Comparison of ENCODE assay signal across 1 cellular context in the genomic region with DNA sequence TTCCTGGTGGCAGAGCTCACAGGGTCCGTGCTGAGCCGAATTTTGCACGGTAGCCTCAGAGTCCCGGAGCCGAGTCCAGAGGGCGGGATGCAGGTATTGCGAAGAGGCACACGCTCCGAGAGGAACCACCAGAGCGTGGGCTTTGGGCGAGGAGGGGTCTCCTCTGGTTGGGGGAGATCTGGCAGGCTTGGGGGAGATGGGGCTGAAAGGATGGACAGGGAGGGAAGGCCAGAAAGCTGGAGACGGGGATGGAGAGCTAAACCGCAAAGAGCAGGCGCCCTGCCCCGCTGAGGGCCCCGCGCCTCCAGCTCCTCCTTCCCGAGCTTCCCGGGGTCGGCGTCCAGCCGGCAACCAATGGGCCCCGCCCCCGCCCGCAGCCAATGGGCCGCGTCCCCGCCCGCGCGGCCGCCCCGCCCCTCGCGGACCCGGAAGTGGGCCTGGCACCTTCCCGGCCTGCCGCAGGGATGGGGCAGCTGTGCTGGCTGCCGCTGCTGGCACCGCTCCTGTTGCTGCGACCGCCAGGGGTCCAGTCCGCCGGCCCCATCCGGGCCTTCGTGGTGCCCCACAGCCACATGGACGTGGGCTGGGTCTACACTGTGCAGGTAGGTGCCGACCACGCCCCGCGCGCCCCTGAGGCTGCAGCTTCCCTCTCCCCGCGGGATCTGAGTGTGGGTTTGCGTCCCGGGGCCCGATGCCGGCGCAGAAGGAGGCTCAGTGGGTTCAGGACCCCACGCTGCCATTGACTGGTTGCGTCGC.
TF ChIP-seq lines count a peak whose summit lies in the region.

MAN2B2 (plus strand) TSS at position 443 of the 756 bp plus-strand sequence; CDS start at position 465, 22 bp downstream.

TF ChIP-seq in HepG2, 621 proteins besides CTCF, POLR2A, EP300 and RAD21 (continued from another document and continues in another):
- TF ChIP-seq ZNF276 (CRISPR knock-in tag; IDR thresholded peaks at IDR 0.05; ENCODE audit: low read depth): no peak
- TF ChIP-seq KDM5A (IDR thresholded peaks at IDR 0.05; ENCODE audit: borderline replicate concordance, low read length): no peak
- TF ChIP-seq STAT6 (CRISPR knock-in tag; IDR thresholded peaks at IDR 0.05; ENCODE audit: borderline replicate concordance): no peak
- TF ChIP-seq, protein P1, sequence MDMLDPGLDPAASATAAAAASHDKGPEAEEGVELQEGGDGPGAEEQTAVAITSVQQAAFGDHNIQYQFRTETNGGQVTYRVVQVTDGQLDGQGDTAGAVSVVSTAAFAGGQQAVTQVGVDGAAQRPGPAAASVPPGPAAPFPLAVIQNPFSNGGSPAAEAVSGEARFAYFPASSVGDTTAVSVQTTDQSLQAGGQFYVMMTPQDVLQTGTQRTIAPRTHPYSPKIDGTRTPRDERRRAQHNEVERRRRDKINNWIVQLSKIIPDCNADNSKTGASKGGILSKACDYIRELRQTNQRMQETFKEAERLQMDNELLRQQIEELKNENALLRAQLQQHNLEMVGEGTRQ (IDR thresholded peaks at IDR 0.05; ENCODE audit: low read depth, low read length): no peak
- TF ChIP-seq, protein P1 (CRISPR knock-in tag; IDR thresholded peaks at IDR 0.05; ENCODE audit: borderline replicate concordance): no peak
- TF ChIP-seq FOSL1 (CRISPR knock-in tag; IDR thresholded peaks at IDR 0.05; ENCODE audit: borderline replicate concordance): no peak
- TF ChIP-seq ZGPAT (CRISPR knock-in tag; IDR thresholded peaks at IDR 0.05): peak; percentile 41; the same call in 1 of the 2 replicates
- TF ChIP-seq PAWR (CRISPR knock-in tag; IDR thresholded peaks at IDR 0.05; ENCODE audit: borderline replicate concordance): no peak
- TF ChIP-seq NFE2 (CRISPR knock-in tag; IDR thresholded peaks at IDR 0.05): no peak
- TF ChIP-seq, protein P2, sequence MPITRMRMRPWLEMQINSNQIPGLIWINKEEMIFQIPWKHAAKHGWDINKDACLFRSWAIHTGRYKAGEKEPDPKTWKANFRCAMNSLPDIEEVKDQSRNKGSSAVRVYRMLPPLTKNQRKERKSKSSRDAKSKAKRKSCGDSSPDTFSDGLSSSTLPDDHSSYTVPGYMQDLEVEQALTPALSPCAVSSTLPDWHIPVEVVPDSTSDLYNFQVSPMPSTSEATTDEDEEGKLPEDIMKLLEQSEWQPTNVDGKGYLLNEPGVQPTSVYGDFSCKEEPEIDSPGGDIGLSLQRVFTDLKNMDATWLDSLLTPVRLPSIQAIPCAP (CRISPR knock-in tag; IDR thresholded peaks at IDR 0.05; ENCODE audit: low read depth): no peak
- TF ChIP-seq, protein P3, sequence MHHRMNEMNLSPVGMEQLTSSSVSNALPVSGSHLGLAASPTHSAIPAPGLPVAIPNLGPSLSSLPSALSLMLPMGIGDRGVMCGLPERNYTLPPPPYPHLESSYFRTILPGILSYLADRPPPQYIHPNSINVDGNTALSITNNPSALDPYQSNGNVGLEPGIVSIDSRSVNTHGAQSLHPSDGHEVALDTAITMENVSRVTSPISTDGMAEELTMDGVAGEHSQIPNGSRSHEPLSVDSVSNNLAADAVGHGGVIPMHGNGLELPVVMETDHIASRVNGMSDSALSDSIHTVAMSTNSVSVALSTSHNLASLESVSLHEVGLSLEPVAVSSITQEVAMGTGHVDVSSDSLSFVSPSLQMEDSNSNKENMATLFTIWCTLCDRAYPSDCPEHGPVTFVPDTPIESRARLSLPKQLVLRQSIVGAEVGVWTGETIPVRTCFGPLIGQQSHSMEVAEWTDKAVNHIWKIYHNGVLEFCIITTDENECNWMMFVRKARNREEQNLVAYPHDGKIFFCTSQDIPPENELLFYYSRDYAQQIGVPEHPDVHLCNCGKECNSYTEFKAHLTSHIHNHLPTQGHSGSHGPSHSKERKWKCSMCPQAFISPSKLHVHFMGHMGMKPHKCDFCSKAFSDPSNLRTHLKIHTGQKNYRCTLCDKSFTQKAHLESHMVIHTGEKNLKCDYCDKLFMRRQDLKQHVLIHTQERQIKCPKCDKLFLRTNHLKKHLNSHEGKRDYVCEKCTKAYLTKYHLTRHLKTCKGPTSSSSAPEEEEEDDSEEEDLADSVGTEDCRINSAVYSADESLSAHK (CRISPR knock-in tag; IDR thresholded peaks at IDR 0.05; ENCODE audit: borderline replicate concordance): no peak
- TF ChIP-seq ATF4 (CRISPR knock-in tag; IDR thresholded peaks at IDR 0.05): no peak
- no peak for TF ChIP-seq ZNF841 (CRISPR knock-in tag; IDR thresholded peaks at IDR 0.05; ENCODE audit: borderline replicate concordance)
- 0 out of 2 replicates have a peak, but pooled peaks have one; percentile 39 for TF ChIP-seq ZNF331 (CRISPR knock-in tag; IDR thresholded peaks at IDR 0.05)
- TF ChIP-seq MBNL3 (CRISPR knock-in tag; conservative IDR thresholded peaks at IDR 0.05): no peak
- peak; percentile 30; the same call in 1 of the 2 replicates for TF ChIP-seq TMF1 (CRISPR knock-in tag; IDR thresholded peaks at IDR 0.05; ENCODE audit: low read depth)
- no peak for TF ChIP-seq ZNF256 (CRISPR knock-in tag; conservative IDR thresholded peaks at IDR 0.05)
- TF ChIP-seq, protein P4, sequence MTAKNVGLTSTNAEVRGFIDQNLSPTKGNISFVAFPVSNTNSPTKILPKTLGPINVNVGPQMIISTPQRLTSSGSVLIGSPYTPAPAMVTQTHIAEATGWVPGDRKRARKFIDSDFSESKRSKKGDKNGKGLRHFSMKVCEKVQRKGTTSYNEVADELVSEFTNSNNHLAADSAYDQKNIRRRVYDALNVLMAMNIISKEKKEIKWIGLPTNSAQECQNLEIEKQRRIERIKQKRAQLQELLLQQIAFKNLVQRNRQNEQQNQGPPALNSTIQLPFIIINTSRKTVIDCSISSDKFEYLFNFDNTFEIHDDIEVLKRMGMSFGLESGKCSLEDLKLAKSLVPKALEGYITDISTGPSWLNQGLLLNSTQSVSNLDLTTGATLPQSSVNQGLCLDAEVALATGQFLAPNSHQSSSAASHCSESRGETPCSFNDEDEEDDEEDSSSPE (CRISPR knock-in tag; IDR thresholded peaks at IDR 0.05): peak; percentile 68; the same call in 1 of the 2 replicates
- no peak for TF ChIP-seq MLLT10 (CRISPR knock-in tag; IDR thresholded peaks at IDR 0.05)
- no peak for TF ChIP-seq DNMT1 (CRISPR knock-in tag; IDR thresholded peaks at IDR 0.05)
- TF ChIP-seq ZBTB20 (CRISPR knock-in tag; IDR thresholded peaks at IDR 0.05; ENCODE audit: borderline replicate concordance, low read depth): no peak
- TF ChIP-seq, protein P5, sequence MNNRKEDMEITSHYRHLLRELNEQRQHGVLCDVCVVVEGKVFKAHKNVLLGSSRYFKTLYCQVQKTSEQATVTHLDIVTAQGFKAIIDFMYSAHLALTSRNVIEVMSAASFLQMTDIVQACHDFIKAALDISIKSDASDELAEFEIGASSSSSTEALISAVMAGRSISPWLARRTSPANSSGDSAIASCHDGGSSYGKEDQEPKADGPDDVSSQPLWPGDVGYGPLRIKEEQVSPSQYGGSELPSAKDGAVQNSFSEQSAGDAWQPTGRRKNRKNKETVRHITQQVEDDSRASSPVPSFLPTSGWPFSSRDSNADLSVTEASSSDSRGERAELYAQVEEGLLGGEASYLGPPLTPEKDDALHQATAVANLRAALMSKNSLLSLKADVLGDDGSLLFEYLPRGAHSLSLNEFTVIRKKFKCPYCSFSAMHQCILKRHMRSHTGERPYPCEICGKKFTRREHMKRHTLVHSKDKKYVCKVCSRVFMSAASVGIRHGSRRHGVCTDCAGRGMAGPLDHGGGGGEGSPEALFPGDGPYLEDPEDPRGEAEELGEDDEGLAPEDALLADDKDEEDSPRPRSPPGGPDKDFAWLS (CRISPR knock-in tag; IDR thresholded peaks at IDR 0.05; ENCODE audit: borderline replicate concordance): no peak
- TF ChIP-seq RARG (CRISPR knock-in tag; IDR thresholded peaks at IDR 0.05; ENCODE audit: low read depth): no peak
- TF ChIP-seq E2F5 (CRISPR knock-in tag; conservative IDR thresholded peaks at IDR 0.05): no peak
- peak; percentile 77; the same call in 1 of the 2 replicates for TF ChIP-seq THAP8 (CRISPR knock-in tag; IDR thresholded peaks at IDR 0.05; ENCODE audit: borderline replicate concordance)
- no peak for TF ChIP-seq AKAP8 (CRISPR knock-in tag; IDR thresholded peaks at IDR 0.05)
- TF ChIP-seq ZBTB38 (CRISPR knock-in tag; IDR thresholded peaks at IDR 0.05): no peak
- TF ChIP-seq ZEB1 (IDR thresholded peaks at IDR 0.05; ENCODE audit: insufficient replicate concordance, low read depth): no peak
- no peak for TF ChIP-seq ZNF550 (CRISPR knock-in tag; IDR thresholded peaks at IDR 0.05; ENCODE audit: borderline replicate concordance)
- no peak for TF ChIP-seq ZSCAN22 (CRISPR knock-in tag; IDR thresholded peaks at IDR 0.05)
- peak; percentile 33; the same call in 1 of the 2 replicates for TF ChIP-seq TFAP4 (IDR thresholded peaks at IDR 0.05; ENCODE audit: borderline replicate concordance, low read depth)
